In genomic region chr16:85344502-85345128, GRCh38 we compare ENCODE assay signal across 24 cellular contexts.
"Had no signal": no experiment of that assay in that cellular context is flagged by ENCODE, and none has a peak within 500 bp of the region (broad histone marks: within the 10 kb centered on the region; RNA-seq: fewer than 3 reads in every experiment).

No MANE protein-coding gene starts in this region.

- H2AFZ ChIP-seq: neural progenitor cell had no signal

- FAIRE-seq: colon, frontal cortex, urothelium cell line had no signal

- H3K9ac ChIP-seq: neural progenitor cell had no signal

- H3K36me3 ChIP-seq: left lung, neural progenitor cell, ovary, spleen, tibial artery, upper lobe of left lung had no signal

- H3K4me3 ChIP-seq: dorsolateral prefrontal cortex, left lung, neural progenitor cell, ovary, psoas muscle, skin epidermis, spleen, testis, tibial artery, upper lobe of left lung had no signal

- H3K27ac ChIP-seq: dorsolateral prefrontal cortex, left lung, neural progenitor cell, ovary, psoas muscle, skin epidermis, spleen, testis, tibial artery, upper lobe of left lung had no signal

- ATAC-seq: left cardiac atrium; left lung; naive thymus-derived CD4-positive, alpha-beta T cell; psoas muscle; right cardiac atrium; stimulated activated memory B cell treated with anti-CD40 and anti-IgM and Interleukin-4, amounts not matched to agents 10 μg/mL and 1 μg/mL and 100 μg/mL, for 72 hours; stimulated activated naive CD8-positive, alpha-beta T cell treated with anti-CD3 and anti-CD28 coated beads, Interleukin-15, Interleukin-2, amounts not matched to agents 100 U/mL and 50 U/mL, for 24 hours had no signal

- DNase-seq: dorsolateral prefrontal cortex; effector CD4-positive, alpha-beta T cell; left cardiac atrium; left lung; mesendoderm; midbrain; naive thymus-derived CD4-positive, alpha-beta T cell; nucleus accumbens; ovary; posterior cingulate gyrus; psoas muscle; spleen; stimulated activated CD4-positive, alpha-beta T cell treated with anti-CD3 and anti-CD28 coated beads, Interleukin-4, amount 100 ng/mL, for 4 hours; stimulated activated naive CD8-positive, alpha-beta T cell treated with anti-CD3 and anti-CD28 coated beads, Interleukin-15, Interleukin-2, amounts not matched to agents 100 U/mL and 50 U/mL, for 24 hours; testis; tibial artery; upper lobe of left lung had no signal

- H3K9me3 ChIP-seq: left lung, ovary, psoas muscle, spleen, testis, tibial artery, upper lobe of left lung had no signal

- H3K4me2 ChIP-seq: neural progenitor cell had no signal

- H3K4me1 ChIP-seq: left lung, upper lobe of left lung had no signal

- H3K27me3 ChIP-seq: dorsolateral prefrontal cortex, left lung, neural progenitor cell, ovary, spleen, testis, upper lobe of left lung had no signal
